20 cellular contexts compared by ENCODE assay signal in the genomic region with DNA sequence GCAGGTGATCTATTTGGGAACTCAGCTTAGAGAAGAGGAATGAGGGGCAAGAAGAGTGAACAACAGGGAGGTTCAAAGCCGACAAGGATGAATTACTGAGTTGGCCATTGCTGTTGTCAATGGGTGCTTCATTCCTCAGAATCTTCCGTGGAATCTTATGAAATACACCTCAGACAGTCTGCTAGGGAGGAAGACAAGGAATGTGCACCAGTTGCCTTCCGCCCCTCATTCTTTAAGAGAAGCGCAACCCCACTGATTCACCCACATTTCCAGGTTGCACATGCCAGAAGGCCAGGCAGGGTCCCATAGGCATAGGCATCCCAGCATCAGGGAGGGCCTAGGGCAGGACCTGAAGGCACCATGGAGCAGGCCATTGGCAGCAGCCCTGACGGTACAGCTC.
DNase-seq lines count a peak whose midpoint lies in the region; ATAC-seq, FAIRE-seq and TF ChIP-seq lines count a peak whose summit lies in the region.
"Had no signal": no experiment of that assay in that cellular context is flagged by ENCODE, and none has a peak within 500 bp of the region (broad histone marks: within the 10 kb centered on the region; RNA-seq: fewer than 3 reads in every experiment).

No MANE protein-coding gene starts in this region.

- H3K9me3 ChIP-seq in DND-41 (ENCODE audit: insufficient read depth, low read length, severe bottlenecking), result no peaks in the 10 kb centered on the region
- H3K9me3 ChIP-seq in H1 (ENCODE audit: insufficient read depth in 2 of 2, low read depth in 1 of 2, low read length in 1 of 2), result no peaks in the 10 kb centered on the region
- H3K9me3 ChIP-seq: A549, Caco-2 had no signal

- H3K36me3 Mint-ChIP-seq in activated CD4-positive, alpha-beta memory T cell treated with anti-CD3 and anti-CD28 coated beads, Interleukin-2, amount 10 ng/mL, durations not matched to agents 7 days and 5 days (ENCODE audit: low read depth), result no peaks in the 10 kb centered on the region
- H3K36me3 Mint-ChIP-seq in activated CD4-positive, alpha-beta memory T cell treated with anti-CD3 and anti-CD28 coated beads for 36 hours, result no peaks in the 10 kb centered on the region
- no peaks in the 10 kb centered on the region for H3K36me3 Mint-ChIP-seq in activated T-helper 2 cell treated with anti-CD3 and anti-CD28 coated beads, Interferon-gamma antibody, Interleukin-2, Interleukin-4, amounts not matched to agents 10 μg/mL and 5 μg/mL and 100 μg/mL, durations not matched to agents 14 hours and 24 hours and 36 hours (ENCODE audit: low read depth)

- no peak overlapping the region for H3K14ac ChIP-seq in H1 (ENCODE audit: insufficient read length)

- H2AK5ac ChIP-seq in H1 (ENCODE audit: low read depth, low read length), result no peak overlapping the region

- peak overlapping the region; percentile 17 for H3K27ac Mint-ChIP-seq in activated CD4-positive, alpha-beta memory T cell treated with anti-CD3 and anti-CD28 coated beads, Interleukin-2, amount 10 ng/mL, durations not matched to agents 7 days and 5 days
- H3K27ac Mint-ChIP-seq in activated CD4-positive, alpha-beta memory T cell treated with anti-CD3 and anti-CD28 coated beads for 36 hours, result no peak overlapping the region
- H3K27ac Mint-ChIP-seq in activated T-helper 2 cell treated with anti-CD3 and anti-CD28 coated beads, Interferon-gamma antibody, Interleukin-2, Interleukin-4, amounts not matched to agents 10 μg/mL and 5 μg/mL and 100 μg/mL, durations not matched to agents 14 hours and 24 hours and 36 hours, result no peak overlapping the region
- H3K27ac Mint-ChIP-seq: CD4-positive, alpha-beta T cell had no signal

- H3K4me2 ChIP-seq in DND-41 (ENCODE audit: insufficient read depth, low read length), result no peak overlapping the region
- no peak overlapping the region for H3K4me2 ChIP-seq in H1 (ENCODE audit: insufficient read depth in 1 of 2, low read depth in 2 of 2, low read length in 2 of 2)
- H3K4me2 ChIP-seq: A549 had no signal

- H3K79me2 ChIP-seq in DND-41 (ENCODE audit: insufficient read depth, low read length) (no peaks in the 10 kb centered on the region), H1 (ENCODE audit: control insufficient read depth in 1 of 2, insufficient read depth in 2 of 2, low read length in 2 of 2) (no peaks in the 10 kb centered on the region)

- no peak overlapping the region for H3K56ac ChIP-seq in H1 (replicated peaks; ENCODE audit: insufficient read length, low read depth, low read length)

- TF ChIP-seq EP300 in H1 (IDR thresholded peaks at IDR 0.05; ENCODE audit: borderline replicate concordance in 1 of 2, low read depth in 2 of 2, low read length in 2 of 2), result no peak

- H3K4me3 Mint-ChIP-seq in activated CD4-positive, alpha-beta memory T cell treated with anti-CD3 and anti-CD28 coated beads, Interleukin-2, amount 10 ng/mL, durations not matched to agents 7 days and 5 days, result no peak overlapping the region
- H3K4me3 Mint-ChIP-seq in activated CD4-positive, alpha-beta memory T cell treated with anti-CD3 and anti-CD28 coated beads for 36 hours, result no peak overlapping the region
- H3K4me3 Mint-ChIP-seq in activated T-helper 2 cell treated with anti-CD3 and anti-CD28 coated beads, Interferon-gamma antibody, Interleukin-2, Interleukin-4, amounts not matched to agents 10 μg/mL and 5 μg/mL and 100 μg/mL, durations not matched to agents 14 hours and 24 hours and 36 hours (ENCODE audit: low read depth), result no peak overlapping the region
- H3K4me3 Mint-ChIP-seq: CD4-positive, alpha-beta T cell; H9 had no signal

- H2AFZ ChIP-seq in DND-41 (ENCODE audit: low read depth, low read length) (peak overlapping the region; percentile 17; the same call in 1 of the 2 replicates), H1 (ENCODE audit: low read length) (no peak overlapping the region)

- DNase-seq in activated CD4-positive, alpha-beta memory T cell treated with anti-CD3 and anti-CD28 coated beads, Interleukin-2, amount 10 ng/mL, durations not matched to agents 7 days and 5 days, result no peak
- DNase-seq in activated CD4-positive, alpha-beta memory T cell treated with anti-CD3 and anti-CD28 coated beads for 36 hours, result no peak
- DNase-seq in DND-41 (no peak), H1 (ENCODE audit: low read depth in 1 of 2, low spot score in 2 of 2) (no peak), omental fat pad (ENCODE audit: low spot score) (no peak), NCI-H2107 (lab: John Stamatoyannopoulos, UW) (no peak)
- DNase-seq in activated T-helper 2 cell treated with anti-CD3 and anti-CD28 coated beads, Interferon-gamma antibody, Interleukin-2, Interleukin-4, amounts not matched to agents 10 μg/mL and 5 μg/mL and 100 μg/mL, durations not matched to agents 14 hours and 24 hours and 36 hours (ENCODE audit: low spot score), result no peak
- DNase-seq: AML-193; Caco-2; CD4-positive, alpha-beta T cell; GDM1; GOT3; H9 had no signal

- no peak overlapping the region for H3K4ac ChIP-seq in H1 (replicated peaks; ENCODE audit: insufficient read length, low read depth, low read length)

- H3K79me1 ChIP-seq in H1 (ENCODE audit: low read depth, low read length), result no peaks in the 10 kb centered on the region

- no peak overlapping the region for H2BK12ac ChIP-seq in H1 (ENCODE audit: low read depth, low read length)

- intact Hi-C loops in activated CD4-positive, alpha-beta memory T cell treated with anti-CD3 and anti-CD28 coated beads for 36 hours (cut with micrococcal nuclease), result no loop called here
- intact Hi-C loops in activated T-helper 2 cell treated with anti-CD3 and anti-CD28 coated beads, Interferon-gamma antibody, Interleukin-2, Interleukin-4, amounts not matched to agents 10 μg/mL and 5 μg/mL and 100 μg/mL, durations not matched to agents 14 hours and 24 hours and 36 hours (cut with micrococcal nuclease), result no loop called here

- POLR2A ChIA-PET in activated CD4-positive, alpha-beta memory T cell treated with anti-CD3 and anti-CD28 coated beads, Interleukin-2, amount 10 ng/mL, durations not matched to agents 7 days and 5 days (lab: Charles Lee), result no interaction called here
- POLR2A ChIA-PET in activated CD4-positive, alpha-beta memory T cell treated with anti-CD3 and anti-CD28 coated beads for 36 hours (lab: Charles Lee), result no interaction called here
- POLR2A ChIA-PET in H1 (lab: Charles Lee; ENCODE audit: partially characterized antibody), result no interaction called here

- no peaks in the 10 kb centered on the region for H3K36me3 ChIP-seq in DND-41 (ENCODE audit: insufficient read depth, low read length)
- no peaks in the 10 kb centered on the region for H3K36me3 ChIP-seq in H1 (ENCODE audit: control insufficient read depth in 2 of 4, insufficient read depth in 4 of 4, low read length in 3 of 4)

- no peaks in the 10 kb centered on the region for H4K20me1 ChIP-seq in DND-41 (ENCODE audit: insufficient read depth, low read length)
- H4K20me1 ChIP-seq in H1 (replicated peaks in 1 of 2; ENCODE audit: control insufficient read depth in 1 of 2, insufficient read depth in 2 of 2, low read length in 2 of 2), result no peaks in the 10 kb centered on the region

- WGBS in H1 (ENCODE audit: extremely low coverage in 1 of 2, insufficient coverage in 1 of 2, insufficient read length in 1 of 2, insufficient replicate concordance in 2 of 2, low coverage in 1 of 2, low lambda C conversion rate in 2 of 2, missing lambda C conversion rate in 1 of 2), 2 experiments, result 88% methylated on average over 5 of the region's 5 CpGs; no CpG with 5 or more reads in 1 of the 2 experiments

- H2BK5ac ChIP-seq in H1 (ENCODE audit: low read depth, low read length), result no peak overlapping the region

- peaks cover 2% of the 10 kb centered on the region for H3K27me3 Mint-ChIP-seq in activated CD4-positive, alpha-beta memory T cell treated with anti-CD3 and anti-CD28 coated beads, Interleukin-2, amount 10 ng/mL, durations not matched to agents 7 days and 5 days
- H3K27me3 Mint-ChIP-seq in activated CD4-positive, alpha-beta memory T cell treated with anti-CD3 and anti-CD28 coated beads for 36 hours, result no peaks in the 10 kb centered on the region
- H3K27me3 Mint-ChIP-seq in activated T-helper 2 cell treated with anti-CD3 and anti-CD28 coated beads, Interferon-gamma antibody, Interleukin-2, Interleukin-4, amounts not matched to agents 10 μg/mL and 5 μg/mL and 100 μg/mL, durations not matched to agents 14 hours and 24 hours and 36 hours (ENCODE audit: low read depth), result no peaks in the 10 kb centered on the region
- H3K27me3 Mint-ChIP-seq: CD4-positive, alpha-beta T cell had no signal

- H2BK20ac ChIP-seq in H1 (ENCODE audit: low read length), result no peak overlapping the region

- no peak overlapping the region for H2BK120ac ChIP-seq in H1 (replicated peaks; ENCODE audit: low read depth, low read length)

- no peak for FAIRE-seq in H1 (lab: Jason Lieb, UNC)
- FAIRE-seq: A549, D721Med, GM12892, GM18507, HTR-8/SVneo had no signal

- H3K18ac ChIP-seq in H1 (ENCODE audit: extremely low read depth, low read length), result no peak overlapping the region

- H3K9ac ChIP-seq in DND-41 (ENCODE audit: low read depth, low read length), result no peak overlapping the region
- H3K9ac ChIP-seq in H1 (replicated peaks in 1 of 4; ENCODE audit: extremely low read depth in 1 of 4, low read depth in 3 of 4, low read length in 3 of 4), result no peak overlapping the region

- no peak for TF ChIP-seq CTCF in DND-41 (IDR thresholded peaks at IDR 0.05; ENCODE audit: borderline replicate concordance, extremely low read depth, low read length, poor library complexity, severe bottlenecking)
- TF ChIP-seq CTCF in H1 (IDR thresholded peaks at IDR 0.05; ENCODE audit: control extremely low read depth in 1 of 3, insufficient read depth in 1 of 3, low read depth in 1 of 3, low read length in 3 of 3), result no peak
- TF ChIP-seq CTCF in omental fat pad (IDR thresholded peaks at IDR 0.05), result no peak

- H4K8ac ChIP-seq in H1 (ENCODE audit: extremely low read depth, insufficient read depth, low read length), result no peak overlapping the region

- H2BK15ac ChIP-seq in H1 (ENCODE audit: low read length), result peak overlapping the region; percentile 20; the same call in 1 of the 2 replicates

- H3K27me3 ChIP-seq in DND-41 (ENCODE audit: insufficient read depth, low read length, poor library complexity) (no peaks in the 10 kb centered on the region), H1 (replicated peaks in 1 of 4; ENCODE audit: control insufficient read depth in 3 of 4, extremely low read depth in 1 of 4, insufficient read depth in 3 of 4, low read length in 3 of 4) (no peaks in the 10 kb centered on the region)

- no peak for ATAC-seq in DND-41 (ENCODE audit: insufficient read depth, low read depth)
- peak; percentile 59 for ATAC-seq in omental fat pad (ENCODE audit: low FRiP score)
- ATAC-seq: A549 had no signal

- H4K5ac ChIP-seq in H1 (ENCODE audit: insufficient read length, low read depth, low read length), result no peak overlapping the region

- no peak for TF ChIP-seq RAD21 in H1 (IDR thresholded peaks at IDR 0.05 in 1 of 2, conservative IDR thresholded peaks at IDR 0.05 in 1 of 2; ENCODE audit: low read depth in 2 of 2, low read length in 2 of 2)

- peaks cover 89% of the 10 kb centered on the region for H3K4me1 ChIP-seq in DND-41 (ENCODE audit: insufficient read depth, low read length)
- 0 out of 7 replicates have a peak, but pooled peaks cover 0 to 3% (median under 1%) of the 10 kb centered on the region in 4 experiments for H3K4me1 ChIP-seq in H1 (replicated peaks in 1 of 4; ENCODE audit: control insufficient read depth in 3 of 4, insufficient read depth in 4 of 4, low read length in 3 of 4)
- H3K4me1 ChIP-seq: Caco-2 had no signal

- no peaks in the 10 kb centered on the region for H3K9me3 Mint-ChIP-seq in activated CD4-positive, alpha-beta memory T cell treated with anti-CD3 and anti-CD28 coated beads, Interleukin-2, amount 10 ng/mL, durations not matched to agents 7 days and 5 days
- no peaks in the 10 kb centered on the region for H3K9me3 Mint-ChIP-seq in activated CD4-positive, alpha-beta memory T cell treated with anti-CD3 and anti-CD28 coated beads for 36 hours
- H3K9me3 Mint-ChIP-seq in activated T-helper 2 cell treated with anti-CD3 and anti-CD28 coated beads, Interferon-gamma antibody, Interleukin-2, Interleukin-4, amounts not matched to agents 10 μg/mL and 5 μg/mL and 100 μg/mL, durations not matched to agents 14 hours and 24 hours and 36 hours, result no peaks in the 10 kb centered on the region
- H3K9me3 Mint-ChIP-seq: CD4-positive, alpha-beta T cell; H9 had no signal

- TF ChIP-seq POLR2A in H1 (IDR thresholded peaks at IDR 0.05; ENCODE audit: control extremely low read depth in 1 of 2, low read depth in 2 of 2, low read length in 2 of 2), result no peak

- H3K27ac ChIP-seq in DND-41 (ENCODE audit: low read length), result peak overlapping the region; percentile 97
- H3K27ac ChIP-seq in H1 (ENCODE audit: low read depth, low read length), result no peak overlapping the region
- H3K27ac ChIP-seq: 22Rv1, C4-2B had no signal

- H3K23ac ChIP-seq in H1 (ENCODE audit: insufficient read length), result no peak overlapping the region

- no peak overlapping the region for H4K91ac ChIP-seq in H1 (replicated peaks; ENCODE audit: insufficient read length, low read length)

- CTCF ChIA-PET in activated CD4-positive, alpha-beta memory T cell treated with anti-CD3 and anti-CD28 coated beads, Interleukin-2, amount 10 ng/mL, durations not matched to agents 7 days and 5 days (lab: Charles Lee), result no interaction called here
- CTCF ChIA-PET in activated CD4-positive, alpha-beta memory T cell treated with anti-CD3 and anti-CD28 coated beads for 36 hours (lab: Charles Lee), result no interaction called here
- CTCF ChIA-PET in H1 (lab: Charles Lee; ENCODE audit: partially characterized antibody), result interaction anchor here (0.6 to 0.9 kb wide), 2 partner anchors 15 to 158 kb away, joined by 3 read pairs; no protein-coding TSS in a partner anchor

- no peaks in the 10 kb centered on the region for H3K23me2 ChIP-seq in H1 (ENCODE audit: low read depth, low read length)

- H3K4me3 ChIP-seq in DND-41 (ENCODE audit: low read depth in 1 of 2, low read length in 2 of 2), result no peak overlapping the region
- no peak overlapping the region for H3K4me3 ChIP-seq in H1 (ENCODE audit: extremely low read depth in 1 of 4, insufficient read depth in 2 of 4, low read depth in 3 of 4, low read length in 4 of 4)
- H3K4me3 ChIP-seq: A549 had no signal

- peaks cover 23% of the 10 kb centered on the region for H3K4me1 Mint-ChIP-seq in activated CD4-positive, alpha-beta memory T cell treated with anti-CD3 and anti-CD28 coated beads, Interleukin-2, amount 10 ng/mL, durations not matched to agents 7 days and 5 days
- H3K4me1 Mint-ChIP-seq in activated CD4-positive, alpha-beta memory T cell treated with anti-CD3 and anti-CD28 coated beads for 36 hours (ENCODE audit: low read depth), result peaks cover 28% of the 10 kb centered on the region
- peaks cover 59% of the 10 kb centered on the region for H3K4me1 Mint-ChIP-seq in activated T-helper 2 cell treated with anti-CD3 and anti-CD28 coated beads, Interferon-gamma antibody, Interleukin-2, Interleukin-4, amounts not matched to agents 10 μg/mL and 5 μg/mL and 100 μg/mL, durations not matched to agents 14 hours and 24 hours and 36 hours (ENCODE audit: low read depth)
